Comparison of ENCODE assay signal across 2 cellular contexts in genomic region chr11:94020777-94021615, GRCh38.
TF ChIP-seq lines count a peak whose summit lies in the region.

Gene HEPHL1 (plus strand): TSS chr11:94021354. CDS start chr11:94021369, 15 bp downstream.

TF ChIP-seq in GM23338, 12 proteins besides CTCF, POLR2A, EP300 and RAD21:
- no peak for TF ChIP-seq CREB1 (CRISPR knock-in tag; IDR thresholded peaks at IDR 0.05; ENCODE audit: low read depth)
- TF ChIP-seq ZNF114 (CRISPR knock-in tag; IDR thresholded peaks at IDR 0.05), result no peak
- TF ChIP-seq ZNF331 (CRISPR knock-in tag; IDR thresholded peaks at IDR 0.05; ENCODE audit: low read depth), result no peak
- no peak for TF ChIP-seq REST (IDR thresholded peaks at IDR 0.05; ENCODE audit: unreplicated experiment)
- no peak for TF ChIP-seq EZH2phosphoT487 (IDR thresholded peaks at IDR 0.05; ENCODE audit: unreplicated experiment)
- no peak for TF ChIP-seq STAT1 (IDR thresholded peaks at IDR 0.05; ENCODE audit: unreplicated experiment)
- no peak for TF ChIP-seq NANOG (IDR thresholded peaks at IDR 0.05; ENCODE audit: borderline replicate concordance)
- TF ChIP-seq JUNB (IDR thresholded peaks at IDR 0.05; ENCODE audit: unreplicated experiment), result no peak

TF ChIP-seq in H1, 55 proteins besides CTCF, POLR2A, EP300 and RAD21:
- TF ChIP-seq CEBPB (IDR thresholded peaks at IDR 0.05; ENCODE audit: low read depth, low read length), result 0 out of 2 replicates have a peak, but pooled peaks have one; percentile 48
- TF ChIP-seq CBX8 (IDR thresholded peaks at IDR 0.05; ENCODE audit: borderline replicate concordance, low read depth, low read length), result no peak
